ENCODE assay signal across 27 cellular contexts in the genomic region with DNA sequence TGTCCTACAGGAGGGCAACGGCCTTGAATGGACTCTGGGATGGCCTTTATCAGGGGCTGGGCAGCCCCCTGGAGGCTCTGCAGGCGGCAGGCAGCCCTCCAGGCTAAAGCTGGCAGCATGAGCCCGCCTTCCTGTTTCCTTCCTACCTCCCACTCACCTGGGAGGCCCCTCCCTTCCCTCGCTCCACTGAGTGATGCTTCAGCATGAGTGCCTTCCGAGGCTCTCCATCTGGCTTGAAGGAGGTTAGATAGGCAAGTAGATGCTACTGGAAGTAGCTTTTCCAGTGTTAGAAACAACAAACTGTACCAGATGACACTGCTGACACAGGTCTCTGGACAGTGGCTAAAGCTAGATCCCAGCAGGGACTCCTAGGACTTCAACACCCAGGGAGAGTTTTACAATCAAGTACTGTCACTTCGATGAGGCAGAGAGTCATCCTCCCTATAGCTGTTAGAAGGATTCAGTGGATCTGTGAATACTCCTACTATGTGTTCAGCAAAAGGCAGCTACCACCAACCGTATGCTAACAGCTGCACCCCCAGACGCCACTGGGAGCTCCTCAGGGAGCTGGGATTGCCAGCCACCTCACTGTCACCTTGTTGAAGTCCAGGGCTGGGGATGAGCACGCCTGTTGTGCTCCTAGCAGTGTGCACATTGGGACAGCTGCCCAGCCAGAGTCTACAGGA. TPM values are rescaled to one million over a fixed set of nuclear protein-coding genes. Genes with fewer than 3 reads are reported as not detected.
DNase-seq lines count a peak whose midpoint lies in the region; ATAC-seq and TF ChIP-seq lines count a peak whose summit lies in the region.
"Had no signal": no experiment of that assay in that cellular context is flagged by ENCODE, and none has a peak within 500 bp of the region (broad histone marks: within the 10 kb centered on the region; RNA-seq: fewer than 3 reads in every experiment).

No MANE protein-coding gene starts in this region.

- H4K20me1 ChIP-seq in osteoblast (ENCODE audit: insufficient read depth, low read length), result peaks cover 3% of the 10 kb centered on the region

- H3K4me3 Mint-ChIP-seq in activated CD4-positive, alpha-beta memory T cell treated with anti-CD3 and anti-CD28 coated beads for 36 hours, result peak overlapping the region; percentile 1
- no peak overlapping the region for H3K4me3 Mint-ChIP-seq in activated CD4-positive, alpha-beta memory T cell treated with anti-CD3 and anti-CD28 coated beads, Interleukin-2, amount 10 ng/mL, durations not matched to agents 7 days and 5 days
- peak overlapping the region; percentile 68 for H3K4me3 Mint-ChIP-seq in CD4-positive, alpha-beta T cell
- peak overlapping the region; percentile 55 for H3K4me3 Mint-ChIP-seq in activated T-helper 17 cell treated with anti-CD3 and anti-CD28 coated beads, Interleukin-2, amount 50 U/mL, for 72 hours
- H3K4me3 Mint-ChIP-seq: activated naive CD8-positive, alpha-beta T cell treated with anti-CD3 and anti-CD28 coated beads, Interleukin-2, amount 50 U/mL, for 24 hours had no signal

- H3K4me2 ChIP-seq in osteoblast (ENCODE audit: insufficient read depth, low read length), result no peak overlapping the region

- no peak overlapping the region for H2AFZ ChIP-seq in osteoblast (ENCODE audit: low read length)

- DNase-seq in activated CD4-positive, alpha-beta memory T cell treated with anti-CD3 and anti-CD28 coated beads for 36 hours, result peak; percentile 31
- no peak for DNase-seq in activated CD4-positive, alpha-beta memory T cell treated with anti-CD3 and anti-CD28 coated beads, Interleukin-2, amount 10 ng/mL, durations not matched to agents 7 days and 5 days
- DNase-seq in CD4-positive, alpha-beta T cell, result no peak
- peak; percentile 76 for DNase-seq in osteoblast (ENCODE audit: insufficient read length, low spot score, missing footprints)
- no peak for DNase-seq in NCI-H1694 treated with DMSO at 0.1 percent for 48 hours (lab: John Stamatoyannopoulos, UW)
- no peak for DNase-seq in DMS 273 (lab: John Stamatoyannopoulos, UW; ENCODE audit: unreplicated experiment)
- DNase-seq: activated naive CD8-positive, alpha-beta T cell treated with anti-CD3 and anti-CD28 coated beads, Interleukin-2, amount 50 U/mL, for 24 hours; H7; islet precursor cell; Kasumi-1; midbrain; naive thymus-derived CD8-positive, alpha-beta T cell; NCI-H187; NCI-H82; right cardiac atrium; spleen; substantia nigra had no signal

- H3K36me3 ChIP-seq in osteoblast (ENCODE audit: insufficient read depth, low read length), result no peaks in the 10 kb centered on the region

- no peak for TF ChIP-seq CTCF in CD4-positive, alpha-beta T cell (IDR thresholded peaks at IDR 0.05)
- TF ChIP-seq CTCF in osteoblast (IDR thresholded peaks at IDR 0.05; ENCODE audit: extremely low read depth, low read depth, low read length), result no peak

- no peak overlapping the region for H3K27ac Mint-ChIP-seq in activated CD4-positive, alpha-beta memory T cell treated with anti-CD3 and anti-CD28 coated beads for 36 hours
- H3K27ac Mint-ChIP-seq in activated CD4-positive, alpha-beta memory T cell treated with anti-CD3 and anti-CD28 coated beads, Interleukin-2, amount 10 ng/mL, durations not matched to agents 7 days and 5 days, result no peak overlapping the region
- peak overlapping the region; percentile 61 for H3K27ac Mint-ChIP-seq in CD4-positive, alpha-beta T cell
- H3K27ac Mint-ChIP-seq in activated T-helper 17 cell treated with anti-CD3 and anti-CD28 coated beads, Interleukin-2, amount 50 U/mL, for 72 hours, result peak overlapping the region; percentile 75

- no peak for ATAC-seq in CD4-positive, alpha-beta T cell (ENCODE audit: poor library complexity)
- no peak for ATAC-seq in activated T-helper 17 cell treated with anti-CD3 and anti-CD28 coated beads, Interleukin-2, amount 50 U/mL, for 72 hours (replicated peaks)
- no peak for ATAC-seq in HG03460 (IDR thresholded peaks at IDR 0.05; ENCODE audit: unreplicated experiment)
- ATAC-seq: activated naive CD8-positive, alpha-beta T cell treated with anti-CD3 and anti-CD28 coated beads, Interleukin-2, amount 50 U/mL, for 24 hours; naive thymus-derived CD8-positive, alpha-beta T cell; right cardiac atrium; SK-N-SH treated with all-trans-retinoic acid at 6 μM for 48 hours had no signal

- H3K9me3 ChIP-seq in CD4-positive, alpha-beta T cell (ENCODE audit: control insufficient read depth, low read length), result no peaks in the 10 kb centered on the region
- H3K9me3 ChIP-seq in osteoblast (ENCODE audit: low read depth, low read length), result no peaks in the 10 kb centered on the region
- H3K9me3 ChIP-seq: spleen had no signal

- no peaks in the 10 kb centered on the region for H3K27me3 Mint-ChIP-seq in activated CD4-positive, alpha-beta memory T cell treated with anti-CD3 and anti-CD28 coated beads for 36 hours
- peaks cover 2% of the 10 kb centered on the region for H3K27me3 Mint-ChIP-seq in activated CD4-positive, alpha-beta memory T cell treated with anti-CD3 and anti-CD28 coated beads, Interleukin-2, amount 10 ng/mL, durations not matched to agents 7 days and 5 days
- no peaks in the 10 kb centered on the region for H3K27me3 Mint-ChIP-seq in CD4-positive, alpha-beta T cell
- no peaks in the 10 kb centered on the region for H3K27me3 Mint-ChIP-seq in activated T-helper 17 cell treated with anti-CD3 and anti-CD28 coated beads, Interleukin-2, amount 50 U/mL, for 72 hours
- H3K27me3 Mint-ChIP-seq: activated naive CD8-positive, alpha-beta T cell treated with anti-CD3 and anti-CD28 coated beads, Interleukin-2, amount 50 U/mL, for 24 hours had no signal

- no peaks in the 10 kb centered on the region for H3K36me3 Mint-ChIP-seq in activated CD4-positive, alpha-beta memory T cell treated with anti-CD3 and anti-CD28 coated beads for 36 hours
- no peaks in the 10 kb centered on the region for H3K36me3 Mint-ChIP-seq in activated CD4-positive, alpha-beta memory T cell treated with anti-CD3 and anti-CD28 coated beads, Interleukin-2, amount 10 ng/mL, durations not matched to agents 7 days and 5 days (ENCODE audit: low read depth)
- no peaks in the 10 kb centered on the region for H3K36me3 Mint-ChIP-seq in CD4-positive, alpha-beta T cell (ENCODE audit: low read depth)
- H3K36me3 Mint-ChIP-seq in activated T-helper 17 cell treated with anti-CD3 and anti-CD28 coated beads, Interleukin-2, amount 50 U/mL, for 72 hours (ENCODE audit: low read depth), result no peaks in the 10 kb centered on the region
- H3K36me3 Mint-ChIP-seq: naive thymus-derived CD8-positive, alpha-beta T cell had no signal

- peaks cover 22% of the 10 kb centered on the region for H3K4me1 Mint-ChIP-seq in activated CD4-positive, alpha-beta memory T cell treated with anti-CD3 and anti-CD28 coated beads for 36 hours (ENCODE audit: low read depth)
- peaks cover 22% of the 10 kb centered on the region for H3K4me1 Mint-ChIP-seq in activated CD4-positive, alpha-beta memory T cell treated with anti-CD3 and anti-CD28 coated beads, Interleukin-2, amount 10 ng/mL, durations not matched to agents 7 days and 5 days
- peaks cover 18% of the 10 kb centered on the region for H3K4me1 Mint-ChIP-seq in CD4-positive, alpha-beta T cell (ENCODE audit: low read depth)
- H3K4me1 Mint-ChIP-seq in activated T-helper 17 cell treated with anti-CD3 and anti-CD28 coated beads, Interleukin-2, amount 50 U/mL, for 72 hours, result peaks cover 16% of the 10 kb centered on the region

- H3K9me3 Mint-ChIP-seq in activated CD4-positive, alpha-beta memory T cell treated with anti-CD3 and anti-CD28 coated beads for 36 hours, result no peaks in the 10 kb centered on the region
- H3K9me3 Mint-ChIP-seq in activated CD4-positive, alpha-beta memory T cell treated with anti-CD3 and anti-CD28 coated beads, Interleukin-2, amount 10 ng/mL, durations not matched to agents 7 days and 5 days, result no peaks in the 10 kb centered on the region
- no peaks in the 10 kb centered on the region for H3K9me3 Mint-ChIP-seq in CD4-positive, alpha-beta T cell
- H3K9me3 Mint-ChIP-seq in activated T-helper 17 cell treated with anti-CD3 and anti-CD28 coated beads, Interleukin-2, amount 50 U/mL, for 72 hours, result no peaks in the 10 kb centered on the region
- H3K9me3 Mint-ChIP-seq: activated naive CD8-positive, alpha-beta T cell treated with anti-CD3 and anti-CD28 coated beads, Interleukin-2, amount 50 U/mL, for 24 hours; naive thymus-derived CD8-positive, alpha-beta T cell had no signal

- POLR2A ChIA-PET in activated CD4-positive, alpha-beta memory T cell treated with anti-CD3 and anti-CD28 coated beads for 36 hours (lab: Charles Lee), result interaction anchor here (0.6 kb wide), 1 partner anchor 162 kb away, joined by 7 read pairs; no protein-coding TSS in a partner anchor
- POLR2A ChIA-PET in activated CD4-positive, alpha-beta memory T cell treated with anti-CD3 and anti-CD28 coated beads, Interleukin-2, amount 10 ng/mL, durations not matched to agents 7 days and 5 days (lab: Charles Lee), result interaction anchor here (0.9 to 2.1 kb wide), 3 partner anchors 13 to 61 kb away, joined by 3 to 8 read pairs (median 4); a partner anchor contains a TSS
- POLR2A ChIA-PET in CD4-positive, alpha-beta T cell (lab: Charles Lee), result no interaction called here

- CTCF ChIA-PET in activated CD4-positive, alpha-beta memory T cell treated with anti-CD3 and anti-CD28 coated beads for 36 hours (lab: Charles Lee), result no interaction called here
- CTCF ChIA-PET in activated CD4-positive, alpha-beta memory T cell treated with anti-CD3 and anti-CD28 coated beads, Interleukin-2, amount 10 ng/mL, durations not matched to agents 7 days and 5 days (lab: Charles Lee), result no interaction called here
- CTCF ChIA-PET in CD4-positive, alpha-beta T cell (lab: Charles Lee), result no interaction called here

- peaks cover 4% of the 10 kb centered on the region for H3K4me1 ChIP-seq in osteoblast (ENCODE audit: insufficient read depth, low read length)

- H3K27me3 ChIP-seq in CD4-positive, alpha-beta T cell (ENCODE audit: control insufficient read depth, insufficient read depth, low read length), result no peaks in the 10 kb centered on the region
- H3K27me3 ChIP-seq in osteoblast (ENCODE audit: insufficient read depth, low read length), result no peaks in the 10 kb centered on the region
- H3K27me3 ChIP-seq: spleen had no signal

- intact Hi-C loops in activated CD4-positive, alpha-beta memory T cell treated with anti-CD3 and anti-CD28 coated beads for 36 hours (cut with micrococcal nuclease), result no loop called here
- intact Hi-C loops in CD4-positive, alpha-beta T cell (cut with DNase I, micrococcal nuclease), result loop anchor here in 1 of 2 experiments (5.0 kb wide), 1 partner anchor 265 kb away; a partner anchor contains a TSS

- peaks cover 7% of the 10 kb centered on the region for H3K79me2 ChIP-seq in osteoblast (ENCODE audit: insufficient read depth, low read length)

- H3K4me3 ChIP-seq in osteoblast (ENCODE audit: insufficient read depth, low read length), result no peak overlapping the region
- H3K4me3 ChIP-seq: spleen had no signal

- no peak overlapping the region for H3K27ac ChIP-seq in CD4-positive, alpha-beta T cell (ENCODE audit: low read depth, low read length)
- no peak overlapping the region for H3K27ac ChIP-seq in osteoblast (ENCODE audit: low read depth, low read length)
- H3K27ac ChIP-seq: spleen had no signal

RNA-seq across cellular contexts. Expression of a gene that starts 4.1 kb away (rescaled TPM):
- total RNA-seq in activated CD4-positive, alpha-beta memory T cell treated with anti-CD3 and anti-CD28 coated beads for 36 hours, result 10 to 100 TPM; 62.9 to 67.4 TPM
- 10 to 100 TPM; 62.3 to 63.2 TPM for total RNA-seq in activated CD4-positive, alpha-beta memory T cell treated with anti-CD3 and anti-CD28 coated beads, Interleukin-2, amount 10 ng/mL, durations not matched to agents 7 days and 5 days
- 10 to 100 TPM; 17.6 to 18.0 TPM for total RNA-seq in CD4-positive, alpha-beta T cell
- 10 to 100 TPM; 33.4 to 47.9 TPM for total RNA-seq in activated T-helper 17 cell treated with anti-CD3 and anti-CD28 coated beads, Interleukin-2, amount 50 U/mL, for 72 hours
- 63.7 and 69.2 TPM in 2 replicates for total RNA-seq in osteoblast

RNA-seq across cellular contexts. Expression of a gene that starts 32.5 kb away (rescaled TPM):
- total RNA-seq in activated CD4-positive, alpha-beta memory T cell treated with anti-CD3 and anti-CD28 coated beads for 36 hours, result not detected
- not detected for total RNA-seq in activated CD4-positive, alpha-beta memory T cell treated with anti-CD3 and anti-CD28 coated beads, Interleukin-2, amount 10 ng/mL, durations not matched to agents 7 days and 5 days
- not detected for total RNA-seq in CD4-positive, alpha-beta T cell
- not detected for total RNA-seq in activated T-helper 17 cell treated with anti-CD3 and anti-CD28 coated beads, Interleukin-2, amount 50 U/mL, for 72 hours
- not detected in 2 replicates for total RNA-seq in osteoblast
- total RNA-seq: cerebellum; Daoy; endothelial cell of umbilical vein; glomerular endothelial cell; H7; liver; naive thymus-derived CD8-positive, alpha-beta T cell; right cardiac atrium; spleen; T-helper 2 cell treated with Interferon-gamma antibody and Interleukin-4, amounts not matched to agents 100 ng/mL and 5 ng/mL, for 36 hours; ureter had no signal

RNA-seq across cellular contexts. Expression of a gene that starts 38.2 kb away (rescaled TPM):
- 10 to 100 TPM; 13.7 to 15.5 TPM for total RNA-seq in activated CD4-positive, alpha-beta memory T cell treated with anti-CD3 and anti-CD28 coated beads for 36 hours
- 10 to 100 TPM; 16.3 to 18.3 TPM for total RNA-seq in activated CD4-positive, alpha-beta memory T cell treated with anti-CD3 and anti-CD28 coated beads, Interleukin-2, amount 10 ng/mL, durations not matched to agents 7 days and 5 days
- 10 to 100 TPM; 56.1 to 58.0 TPM for total RNA-seq in CD4-positive, alpha-beta T cell
- 10 to 100 TPM; 13.8 to 20.8 TPM for total RNA-seq in activated T-helper 17 cell treated with anti-CD3 and anti-CD28 coated beads, Interleukin-2, amount 50 U/mL, for 72 hours
- total RNA-seq in osteoblast, result 19.4 and 22.1 TPM in 2 replicates

RNA-seq across cellular contexts. Expression of a gene that starts 51.5 kb away (rescaled TPM):
- not detected for total RNA-seq in activated CD4-positive, alpha-beta memory T cell treated with anti-CD3 and anti-CD28 coated beads for 36 hours
- total RNA-seq in activated CD4-positive, alpha-beta memory T cell treated with anti-CD3 and anti-CD28 coated beads, Interleukin-2, amount 10 ng/mL, durations not matched to agents 7 days and 5 days, result not detected
- under 1 TPM in 1 of 2 experiments, not detected in 1; 0.31 TPM for total RNA-seq in CD4-positive, alpha-beta T cell
- not detected for total RNA-seq in activated T-helper 17 cell treated with anti-CD3 and anti-CD28 coated beads, Interleukin-2, amount 50 U/mL, for 72 hours
- total RNA-seq in osteoblast, result not detected in 2 replicates
- total RNA-seq: cerebellum; Daoy; endothelial cell of umbilical vein; glomerular endothelial cell; H7; naive thymus-derived CD8-positive, alpha-beta T cell; right cardiac atrium; spleen; T-helper 2 cell treated with Interferon-gamma antibody and Interleukin-4, amounts not matched to agents 100 ng/mL and 5 ng/mL, for 36 hours; ureter had no signal

Comparison
In these comparisons a context has a peak if more than half of its experiments do, and no peak if none do; other contexts are left out.
1. DNase-seq: peak in activated CD4-positive, alpha-beta memory T cell treated with anti-CD3 and anti-CD28 coated beads for 36 hours (single experiment) and osteoblast (single experiment); none in activated CD4-positive, alpha-beta memory T cell treated with anti-CD3 and anti-CD28 coated beads, Interleukin-2, amount 10 ng/mL, durations not matched to agents 7 days and 5 days (single experiment), CD4-positive, alpha-beta T cell (0 of 10), NCI-H1694 treated with DMSO at 0.1 percent for 48 hours (single experiment) and DMS 273 (single experiment).
2. H3K27ac Mint-ChIP-seq: peak in CD4-positive, alpha-beta T cell (single experiment) and activated T-helper 17 cell treated with anti-CD3 and anti-CD28 coated beads, Interleukin-2, amount 50 U/mL, for 72 hours (single experiment); none in activated CD4-positive, alpha-beta memory T cell treated with anti-CD3 and anti-CD28 coated beads for 36 hours (single experiment) and activated CD4-positive, alpha-beta memory T cell treated with anti-CD3 and anti-CD28 coated beads, Interleukin-2, amount 10 ng/mL, durations not matched to agents 7 days and 5 days (single experiment).